ENCODE assay signal across 8 cellular contexts in the genomic region with DNA sequence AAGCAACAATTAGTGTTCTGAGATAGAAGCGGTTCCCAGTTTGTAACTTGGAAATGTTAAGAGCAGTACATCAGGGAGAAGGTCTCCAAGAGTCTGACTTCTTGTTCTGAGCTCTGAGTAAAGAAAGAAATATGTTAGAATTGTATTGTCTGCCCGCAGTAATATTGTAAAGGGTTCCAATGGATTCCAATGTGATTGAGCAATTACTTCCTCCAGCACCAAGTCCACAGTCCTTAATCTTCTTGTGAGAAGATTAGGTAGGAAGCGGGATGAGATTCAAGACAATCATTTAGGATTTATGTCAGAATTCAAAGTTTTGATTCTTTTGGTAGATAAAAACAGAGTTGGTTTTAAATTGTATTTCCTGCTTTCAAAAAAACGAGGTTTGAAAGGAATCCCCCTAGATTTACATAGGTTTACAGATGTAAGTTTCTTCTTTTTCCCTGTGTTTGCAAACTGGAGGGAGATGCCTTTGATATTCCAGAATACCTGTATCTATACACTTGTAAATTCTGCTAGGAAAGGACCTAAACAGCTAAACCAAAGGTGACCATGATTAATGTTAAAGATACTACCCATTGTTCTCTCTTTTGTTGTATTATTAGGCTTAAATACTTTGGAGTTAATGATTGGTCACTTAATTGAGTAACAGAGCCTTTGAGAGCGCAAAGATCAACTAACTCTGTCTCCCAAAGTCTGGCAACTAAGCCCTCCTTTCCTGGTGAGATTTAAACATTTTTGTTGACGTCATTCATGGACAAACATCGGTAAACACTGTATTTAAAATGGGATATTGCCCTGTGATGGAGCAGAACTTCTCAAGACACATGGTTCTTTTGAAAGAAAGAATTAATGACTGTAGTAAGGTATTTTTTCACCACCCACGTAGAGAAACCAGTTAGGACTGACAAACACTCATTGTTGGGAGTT. TPM values are rescaled to one million over a fixed set of nuclear protein-coding genes. Genes with fewer than 3 reads are reported as not detected.
A peak's percentile ranks its signal among the peaks of the same experiment; 100 is the strongest.
DNase-seq lines count a peak whose midpoint lies in the region; ATAC-seq and TF ChIP-seq lines count a peak whose summit lies in the region.

No MANE protein-coding gene starts in this region.

- H3K4me3 ChIP-seq in HUES64 (ENCODE audit: low read length) (peak overlapping the region; percentile 87), ectodermal cell (ENCODE audit: insufficient read depth, low read depth, low read length) (peak overlapping the region; percentile 80), muscle layer of duodenum (ENCODE audit: low read depth in 1 of 2, low read length in 2 of 2) (peak overlapping the region; percentile 28 to 70), OCI-LY7 (ENCODE audit: low read depth, low read length, poor library complexity, severe bottlenecking) (no peak overlapping the region), PC-9 (no peak overlapping the region)

- no peak for ATAC-seq in GM18867 (IDR thresholded peaks at IDR 0.05; ENCODE audit: unreplicated experiment)

- no peak for TF ChIP-seq CTCF in OCI-LY7 (conservative IDR thresholded peaks at IDR 0.05; ENCODE audit: low read length)
- TF ChIP-seq CTCF in PC-9 (conservative IDR thresholded peaks at IDR 0.05): no peak

- H4K20me1 ChIP-seq in OCI-LY7 (ENCODE audit: insufficient read depth, low read length) (no peaks in the 10 kb centered on the region), PC-9 (ENCODE audit: insufficient read depth) (no peaks in the 10 kb centered on the region)

- WGBS in HUES64: 7% methylated on average over 8 of the region's 8 CpGs
- 15 to 21% methylated on average over 7 to 8 of the region's 8 CpGs for WGBS in ectodermal cell, 2 experiments

- POLR2A ChIA-PET in OCI-LY7 (lab: Charles Lee): no interaction called here
- POLR2A ChIA-PET in PC-9 (lab: Charles Lee; ENCODE audit: unreplicated experiment): no interaction called here

- H3K27me3 ChIP-seq in HUES64 (ENCODE audit: insufficient read depth, low read length) (no peaks in the 10 kb centered on the region), ectodermal cell (ENCODE audit: control insufficient read depth, insufficient read depth, low read length, poor library complexity, severe bottlenecking) (no peaks in the 10 kb centered on the region), muscle layer of duodenum (ENCODE audit: low read depth, low read length) (peaks cover 36% of the 10 kb centered on the region), PC-9 (ENCODE audit: insufficient read depth, low read depth) (peaks cover 9% of the 10 kb centered on the region; the same call in 1 of the 2 replicates)

- H2AFZ ChIP-seq in OCI-LY7 (ENCODE audit: low read length): no peak overlapping the region
- H2AFZ ChIP-seq in PC-9: no peak overlapping the region

- no peaks in the 10 kb centered on the region for H3K9me2 ChIP-seq in OCI-LY7 (ENCODE audit: insufficient read depth, low read length)
- H3K9me2 ChIP-seq in PC-9 (ENCODE audit: insufficient read depth): no peaks in the 10 kb centered on the region

- H3K9me3 ChIP-seq in HUES64 (ENCODE audit: insufficient read depth, low read depth, low read length) (no peaks in the 10 kb centered on the region), ectodermal cell (ENCODE audit: control insufficient read depth, low read length) (no peaks in the 10 kb centered on the region), muscle layer of duodenum (ENCODE audit: control insufficient read depth in 1 of 2, low read length in 2 of 2) (no peaks in the 10 kb centered on the region), OCI-LY7 (ENCODE audit: low read length) (no peaks in the 10 kb centered on the region), PC-9 (ENCODE audit: insufficient read depth, low read depth) (no peaks in the 10 kb centered on the region)

- no TSS peak for BruUV-seq in OCI-LY7 (replicated peaks; lab: Mats Ljungman, UMichigan)
- BruUV-seq in PC-9 (replicated peaks; lab: Mats Ljungman, UMichigan): no TSS peak

- intact Hi-C loops in OCI-LY7 (cut with micrococcal nuclease; ENCODE audit: unreplicated experiment): no loop called here
- intact Hi-C loops in PC-9 (cut with micrococcal nuclease; ENCODE audit: unreplicated experiment): loop anchor here (2.0 kb wide), 1 partner anchor 1119 kb away; no protein-coding TSS in a partner anchor

- H3K27ac ChIP-seq in HUES64 (ENCODE audit: low read depth, low read length) (peak overlapping the region; percentile 94), ectodermal cell (ENCODE audit: insufficient read depth, low read depth, low read length, poor library complexity, severe bottlenecking) (no peak overlapping the region), muscle layer of duodenum (ENCODE audit: low read length) (peak overlapping the region; percentile 69), OCI-LY7 (ENCODE audit: low read depth, low read length, poor library complexity, severe bottlenecking) (no peak overlapping the region), PC-9 (no peak overlapping the region)

- H3K36me3 ChIP-seq in HUES64 (ENCODE audit: insufficient read depth, low read length) (peaks cover 26% of the 10 kb centered on the region), ectodermal cell (ENCODE audit: control insufficient read depth, insufficient read depth, low read length) (no peaks in the 10 kb centered on the region), muscle layer of duodenum (ENCODE audit: control insufficient read depth in 1 of 2, insufficient read depth in 2 of 2, low read length in 2 of 2) (peaks cover 0 to 21% of the 10 kb centered on the region in 2 donors), OCI-LY7 (ENCODE audit: insufficient read depth, low read length) (no peaks in the 10 kb centered on the region), PC-9 (ENCODE audit: low read depth) (no peaks in the 10 kb centered on the region)

- no peaks in the 10 kb centered on the region for H3K79me2 ChIP-seq in OCI-LY7 (ENCODE audit: insufficient read depth, low read depth, low read length)
- H3K79me2 ChIP-seq in PC-9 (ENCODE audit: low read depth): no peaks in the 10 kb centered on the region

- DNase-seq in AG08395 (ENCODE audit: low spot score): peak; percentile 75
- DNase-seq in OCI-LY7 (ENCODE audit: low spot score): no peak
- no peak for DNase-seq in retina
- DNase-seq in PC-9: no peak

- peaks cover 42% of the 10 kb centered on the region for H3K4me1 ChIP-seq in HUES64 (ENCODE audit: insufficient read depth, low read length)
- H3K4me1 ChIP-seq in ectodermal cell (ENCODE audit: control insufficient read depth, insufficient read depth, low read length): peaks cover 15% of the 10 kb centered on the region
- H3K4me1 ChIP-seq in muscle layer of duodenum (ENCODE audit: control insufficient read depth in 1 of 2, insufficient read depth in 2 of 2, low read length in 2 of 2): peaks cover 0 to 31% of the 10 kb centered on the region in 2 donors
- H3K4me1 ChIP-seq in OCI-LY7 (ENCODE audit: insufficient read depth, low read length, poor library complexity, severe bottlenecking): no peaks in the 10 kb centered on the region
- peaks cover 7% of the 10 kb centered on the region for H3K4me1 ChIP-seq in PC-9 (replicated peaks; ENCODE audit: insufficient read depth)

- no peaks in the 10 kb centered on the region for H3F3A ChIP-seq in PC-9 (ENCODE audit: insufficient read depth, low read depth)

- CTCF ChIA-PET in OCI-LY7 (lab: Charles Lee; ENCODE audit: unreplicated experiment): no interaction called here
- CTCF ChIA-PET in PC-9 (lab: Charles Lee): no interaction called here

- H3K4me2 ChIP-seq in OCI-LY7 (ENCODE audit: low read length): no peak overlapping the region
- no peak overlapping the region for H3K4me2 ChIP-seq in PC-9

- H3K9ac ChIP-seq in HUES64 (ENCODE audit: low read depth, low read length): peak overlapping the region; percentile 71

RNA-seq across cellular contexts. Expression of gene VCAN, which starts 4.3 kb away (rescaled TPM):
- 165 TPM for polyA plus RNA-seq in HUES64 (2013, experiment 1 of 2)
- 148 TPM for polyA plus RNA-seq in HUES64 (2013, experiment 2 of 2)
- 94.5 TPM for polyA plus RNA-seq in ectodermal cell (2013, experiment 1 of 4)
- polyA plus RNA-seq in ectodermal cell (2013, experiment 2 of 4): 84.8 TPM
- polyA plus RNA-seq in ectodermal cell (2013, experiment 3 of 4): 78.8 TPM
- polyA plus RNA-seq in ectodermal cell (2013, experiment 4 of 4): 86.4 TPM
- under 0.01 TPM in 1 of 2 replicates, not detected in the other for total RNA-seq in OCI-LY7 (2014; rRNA removed; shearing (Covaris generic))
- total RNA-seq in OCI-LY7 (2022) (not detected in 2 replicates), PC-9 (2021) (0.28 and 0.43 TPM in 2 replicates)

Comparison
In these comparisons a context has a peak if more than half of its experiments do, and no peak if none do; other contexts are left out.
1. H3K27ac ChIP-seq: peak in HUES64 (single experiment) and muscle layer of duodenum (single experiment); none in ectodermal cell (single experiment), OCI-LY7 (single experiment) and PC-9 (single experiment).
2. H3K4me3 ChIP-seq: peak in HUES64 (single experiment), ectodermal cell (single experiment) and muscle layer of duodenum (2 of 2); none in OCI-LY7 (single experiment) and PC-9 (single experiment).